In genomic region chr3:100850156-100850555, GRCh38 we compare ENCODE assay signal across 1 cellular context.
TF ChIP-seq lines count a peak whose summit lies in the region.

No MANE protein-coding gene starts in this region.

TF ChIP-seq in IMR-90, 13 proteins besides CTCF, POLR2A, EP300 and RAD21 (continued from another document):
- TF ChIP-seq RCOR1 (IDR thresholded peaks at IDR 0.05; ENCODE audit: insufficient replicate concordance, low read length), result no peak
- no peak for TF ChIP-seq SMC3 (IDR thresholded peaks at IDR 0.05; ENCODE audit: low read depth, low read length)
- no peak for TF ChIP-seq NFE2L2 (IDR thresholded peaks at IDR 0.05; ENCODE audit: low read depth, low read length)
